11 cellular contexts compared by ENCODE assay signal in genomic region chr1:240597153-240597745, GRCh38. TPM values are rescaled to one million over a fixed set of nuclear protein-coding genes. Genes with fewer than 3 reads are reported as not detected.
A peak's percentile ranks its signal among the peaks of the same experiment; 100 is the strongest.
DNase-seq lines count a peak whose midpoint lies in the region; ATAC-seq and TF ChIP-seq lines count a peak whose summit lies in the region.
"Had no signal": no experiment of that assay in that cellular context is flagged by ENCODE, and none has a peak within 500 bp of the region (broad histone marks: within the 10 kb centered on the region; RNA-seq: fewer than 3 reads in every experiment).

No MANE protein-coding gene starts in this region.

- ATAC-seq in GM18873 (IDR thresholded peaks at IDR 0.05; ENCODE audit: low FRiP score, unreplicated experiment): no peak

- peak overlapping the region; percentile 58 for H3K9ac ChIP-seq in muscle layer of colon (ENCODE audit: low read length)

- no peak for TF ChIP-seq EP300 in esophagus muscularis mucosa (IDR thresholded peaks at IDR 0.05)
- TF ChIP-seq EP300 in suprapubic skin (IDR thresholded peaks at IDR 0.05): no peak

- H3K9me3 ChIP-seq in esophagus muscularis mucosa (no peaks in the 10 kb centered on the region), muscle layer of colon (ENCODE audit: low read length) (no peaks in the 10 kb centered on the region), suprapubic skin (no peaks in the 10 kb centered on the region)
- H3K9me3 ChIP-seq: right atrium auricular region had no signal

- 43% methylated on average over 12 of the region's 12 CpGs for WGBS in esophagus muscularis mucosa
- WGBS in suprapubic skin: 53% methylated on average over 10 of the region's 12 CpGs

- peak overlapping the region; percentile 12 to 56 (median 44) for H3K27ac ChIP-seq in esophagus muscularis mucosa (replicated peaks in 1 of 4)
- peak overlapping the region; percentile 86 for H3K27ac ChIP-seq in muscle layer of colon (ENCODE audit: low read depth, low read length)
- peak overlapping the region; percentile 15 for H3K27ac ChIP-seq in suprapubic skin
- H3K27ac ChIP-seq: right atrium auricular region had no signal

- DNase-seq in NCI-H69 (lab: John Stamatoyannopoulos, UW) (peak; percentile 11), esophagus muscularis mucosa (ENCODE audit: extremely low spot score) (no peak), suprapubic skin (ENCODE audit: low spot score in 2 of 2) (no peak), SIG-M5 treated with dmso at 0.1 percent for 504 hours (lab: John Stamatoyannopoulos, UW; ENCODE audit: unreplicated experiment) (no peak), foreskin fibroblast (no peak), T-helper 1 cell (no peak)
- DNase-seq: activated CD4-positive, alpha-beta T cell treated with anti-CD3 and anti-CD28 coated beads for 48 hours; NCI-H446 had no signal

- H3K36me3 ChIP-seq in esophagus muscularis mucosa: no peaks in the 10 kb centered on the region
- H3K36me3 ChIP-seq in muscle layer of colon (ENCODE audit: insufficient read depth, low read length): no peaks in the 10 kb centered on the region
- no peaks in the 10 kb centered on the region for H3K36me3 ChIP-seq in suprapubic skin
- H3K36me3 ChIP-seq: right atrium auricular region had no signal

- peak overlapping the region; percentile 8 to 39 (median 22) for H3K4me3 ChIP-seq in esophagus muscularis mucosa
- peak overlapping the region in 1 of 2 donors; percentile 69 for H3K4me3 ChIP-seq in muscle layer of colon (ENCODE audit: low read depth in 1 of 2, low read length in 2 of 2)
- H3K4me3 ChIP-seq in suprapubic skin: peak overlapping the region; percentile 15
- H3K4me3 ChIP-seq in foreskin fibroblast (ENCODE audit: low read depth in 1 of 2, low read length in 2 of 2): no peak overlapping the region
- H3K4me3 ChIP-seq: right atrium auricular region had no signal

- H3K4me1 ChIP-seq in esophagus muscularis mucosa (peaks cover 0 to 14% (median 9%) of the 10 kb centered on the region in 4 donors), muscle layer of colon (ENCODE audit: insufficient read depth, low read length) (peaks cover 35% of the 10 kb centered on the region), suprapubic skin (no peaks in the 10 kb centered on the region)
- H3K4me1 ChIP-seq: right atrium auricular region had no signal

- no peaks in the 10 kb centered on the region for H3K27me3 ChIP-seq in esophagus muscularis mucosa
- H3K27me3 ChIP-seq in muscle layer of colon (ENCODE audit: control insufficient read depth in 1 of 2, insufficient read depth in 2 of 2, low read length in 2 of 2): no peaks in the 10 kb centered on the region
- H3K27me3 ChIP-seq in suprapubic skin: no peaks in the 10 kb centered on the region
- H3K27me3 ChIP-seq: right atrium auricular region had no signal

- no peak for TF ChIP-seq POLR2A in esophagus muscularis mucosa (IDR thresholded peaks at IDR 0.05; ENCODE audit: low read depth)
- TF ChIP-seq POLR2A in suprapubic skin (IDR thresholded peaks at IDR 0.05): no peak

- TF ChIP-seq CTCF in esophagus muscularis mucosa (IDR thresholded peaks at IDR 0.05) (no peak), suprapubic skin (IDR thresholded peaks at IDR 0.05) (no peak), foreskin fibroblast (IDR thresholded peaks at IDR 0.05; ENCODE audit: low read depth, low read length) (no peak)

- intact Hi-C loops in esophagus muscularis mucosa (cut with DNase I): no loop called here

RNA-seq across cellular contexts. Expression of gene GREM2, which starts 14.7 kb away (rescaled TPM):
- total RNA-seq in esophagus muscularis mucosa (1 to 10 TPM in 3 of 4 donors, under 1 TPM in 1; 0.83 to 3.1 (median 2.8) TPM), suprapubic skin (1 to 10 TPM in 1 of 4 donors, under 1 TPM in 3; 0.11 to 1.3 (median 0.38) TPM)
- total RNA-seq: right atrium auricular region had no signal

Comparison
In these comparisons a context has a peak if more than half of its experiments do, and no peak if none do; other contexts are left out.
1. H3K27ac ChIP-seq: peak in every context shown above with its lines; median percentile 86 in muscle layer of colon; 44 in esophagus muscularis mucosa; 15 in suprapubic skin.
2. H3K4me3 ChIP-seq: peak in esophagus muscularis mucosa (4 of 4) and suprapubic skin (single experiment); none in foreskin fibroblast (0 of 2).